In genomic region chr2:188181439-188181838, GRCh38 we compare ENCODE assay signal across 19 cellular contexts.
A peak's percentile ranks its signal among the peaks of the same experiment; 100 is the strongest.
DNase-seq lines count a peak whose midpoint lies in the region; ATAC-seq, FAIRE-seq and TF ChIP-seq lines count a peak whose summit lies in the region.
"Had no signal": no experiment of that assay in that cellular context is flagged by ENCODE, and none has a peak within 500 bp of the region (broad histone marks: within the 10 kb centered on the region; RNA-seq: fewer than 3 reads in every experiment).

No MANE protein-coding gene starts in this region.

- H3K4me2 ChIP-seq in A549, result no peak overlapping the region

- no peaks in the 10 kb centered on the region for H3K4me1 ChIP-seq in A549
- no peaks in the 10 kb centered on the region for H3K4me1 ChIP-seq in heart left ventricle
- H3K4me1 ChIP-seq in A673 (ENCODE audit: insufficient read depth, low read length, poor library complexity, severe bottlenecking), result no peaks in the 10 kb centered on the region
- H3K4me1 ChIP-seq: left lung, suprapubic skin had no signal

- H3K36me3 ChIP-seq in heart left ventricle (no peaks in the 10 kb centered on the region), A673 (ENCODE audit: insufficient read depth, low read length, poor library complexity, severe bottlenecking) (no peaks in the 10 kb centered on the region)
- H3K36me3 ChIP-seq: left lung, suprapubic skin had no signal

- no peak for TF ChIP-seq EP300 in A549 (IDR thresholded peaks at IDR 0.05)

- H3K4me3 ChIP-seq in A549 (no peak overlapping the region), heart left ventricle (no peak overlapping the region), A673 (ENCODE audit: low read depth, low read length, poor library complexity, severe bottlenecking) (no peak overlapping the region)
- H3K4me3 ChIP-seq: left lung, suprapubic skin had no signal

- intact Hi-C loops in heart left ventricle (cut with DNase I) (no loop called here), A673 (cut with micrococcal nuclease; ENCODE audit: unreplicated experiment) (no loop called here), cardiac septum (cut with DNase I) (no loop called here)

- CTCF ChIA-PET in A549 (lab: Yijun Ruan, JAX) (no interaction called here), A673 (lab: Charles Lee) (no interaction called here)

- TF ChIP-seq CTCF in A549 (IDR thresholded peaks at IDR 0.05), result no peak
- no peak for TF ChIP-seq CTCF in heart left ventricle (IDR thresholded peaks at IDR 0.05)
- no peak for TF ChIP-seq CTCF in A673 (conservative IDR thresholded peaks at IDR 0.05; ENCODE audit: low read depth, low read length)

- no peaks in the 10 kb centered on the region for H3K9me3 ChIP-seq in A549
- H3K9me3 ChIP-seq in heart left ventricle, result no peaks in the 10 kb centered on the region
- no peaks in the 10 kb centered on the region for H3K9me3 ChIP-seq in A673 (ENCODE audit: low read depth, low read length, poor library complexity, severe bottlenecking)
- H3K9me3 ChIP-seq: suprapubic skin had no signal

- H3K27ac ChIP-seq in A549 (no peak overlapping the region), heart left ventricle (no peak overlapping the region), A673 (ENCODE audit: low read depth, low read length, poor library complexity, severe bottlenecking) (no peak overlapping the region)
- H3K27ac ChIP-seq: epithelial cell of prostate, left lung, suprapubic skin had no signal

- H3K27me3 ChIP-seq in heart left ventricle (no peaks in the 10 kb centered on the region), A673 (replicated peaks; ENCODE audit: insufficient read depth, low read depth, low read length, poor library complexity) (no peaks in the 10 kb centered on the region)
- H3K27me3 ChIP-seq: left lung, suprapubic skin had no signal

- WGBS in A549 (ENCODE audit: missing lambda C conversion rate), result 64% methylated on average over 4 of the region's 4 CpGs
- 38 to 58% (median 44%) methylated on average over 4 of the region's 4 CpGs for WGBS in heart left ventricle, 4 donors

- DNase-seq in A549 (ENCODE audit: low read depth in 1 of 2, low spot score in 1 of 2), result no peak
- peak; percentile 8 for DNase-seq in Daoy (ENCODE audit: low read depth)
- DNase-seq in OCI-M1 (lab: John Stamatoyannopoulos, UW), result peak; percentile 73
- DNase-seq in foreskin melanocyte, result peak; percentile 21
- no peak for DNase-seq in heart left ventricle
- no peak for DNase-seq in A673 (ENCODE audit: low spot score)
- DNase-seq in cardiac septum (ENCODE audit: low spot score), result no peak
- DNase-seq in midbrain (lab: John Stamatoyannopoulos, UW), result no peak
- DNase-seq: activated CD4-positive, alpha-beta T cell treated with anti-CD3 and anti-CD28 coated beads for 4 hours; activated T-cell treated with anti-CD3 and anti-CD28 coated beads, Interleukin-2, amount 50 U/mL, for 24 hours; amniotic stem cell; DMS79 treated with DMSO at 0.1 percent for 48 hours; head of caudate nucleus; left lung; NCI-H1105; NCI-H345 had no signal

- TF ChIP-seq POLR2A in A549 (IDR thresholded peaks at IDR 0.05; ENCODE audit: low read length), result no peak
- TF ChIP-seq POLR2A in heart left ventricle (IDR thresholded peaks at IDR 0.05), result no peak

- no TSS peak for BruUV-seq in A673 (replicated peaks; lab: Mats Ljungman, UMichigan)

- FAIRE-seq in A549 (lab: Jason Lieb, UNC), result no peak
- FAIRE-seq: HTR-8/SVneo had no signal

- no peak for TF ChIP-seq RAD21 in A549 (conservative IDR thresholded peaks at IDR 0.05 in 1 of 2, IDR thresholded peaks at IDR 0.05 in 1 of 2)

- POLR2A ChIA-PET in A549 (lab: Yijun Ruan, JAX) (no interaction called here), A673 (lab: Charles Lee; ENCODE audit: low non-redundant PET) (no interaction called here)

- ATAC-seq in A549 (no peak), heart left ventricle (no peak)
- ATAC-seq: left lung had no signal

TF ChIP-seq in A549, 52 proteins besides CTCF, POLR2A, EP300 and RAD21:
- peak; percentile 56 for TF ChIP-seq MAFK (IDR thresholded peaks at IDR 0.05; ENCODE audit: partially characterized antibody)
- TF ChIP-seq SREBF2 (IDR thresholded peaks at IDR 0.05), result no peak
TF ChIP-seq in A549: peak in this region for 1.

Comparison
In these comparisons a context has a peak if more than half of its experiments do, and no peak if none do; other contexts are left out.
1. DNase-seq: peak in Daoy (single experiment), OCI-M1 (single experiment) and foreskin melanocyte (single experiment); none in A549 (0 of 2), heart left ventricle (0 of 5), A673 (single experiment), cardiac septum (single experiment) and midbrain (single experiment).